Comparison of ENCODE assay signal across 8 cellular contexts in genomic region chr11:6693342-6694228, GRCh38. TPM values are rescaled to one million over a fixed set of nuclear protein-coding genes. Genes with fewer than 3 reads are reported as not detected.
A peak's percentile ranks its signal among the peaks of the same experiment; 100 is the strongest.
DNase-seq lines count a peak whose midpoint lies in the region; ATAC-seq lines count a peak whose summit lies in the region.

No MANE protein-coding gene starts in this region.

- H3K4me3 Mint-ChIP-seq in activated T-cell treated with anti-CD3 and anti-CD28 coated beads, Interleukin-2, amount 50 U/mL, for 4 hours = no peak overlapping the region

- no peaks in the 10 kb centered on the region for H3K9me3 Mint-ChIP-seq in activated T-cell treated with anti-CD3 and anti-CD28 coated beads, Interleukin-2, amount 50 U/mL, for 4 hours

- peaks cover 7% of the 10 kb centered on the region for H3K36me3 Mint-ChIP-seq in activated T-cell treated with anti-CD3 and anti-CD28 coated beads, Interleukin-2, amount 50 U/mL, for 4 hours (ENCODE audit: insufficient read depth)

- ATAC-seq in activated T-cell treated with anti-CD3 and anti-CD28 coated beads, Interleukin-2, amount 50 U/mL, for 4 hours = peak; percentile 79 to 88
- ATAC-seq in Right ventricle myocardium superior (ENCODE audit: poor library complexity) (peak; percentile 77), HG03025 (IDR thresholded peaks at IDR 0.05; ENCODE audit: low FRiP score, unreplicated experiment) (no peak), GM21717 (IDR thresholded peaks at IDR 0.05; ENCODE audit: unreplicated experiment) (no peak)

- no peaks in the 10 kb centered on the region for H3K27me3 Mint-ChIP-seq in activated T-cell treated with anti-CD3 and anti-CD28 coated beads, Interleukin-2, amount 50 U/mL, for 4 hours (ENCODE audit: low read depth)

- intact Hi-C loops in Right ventricle myocardium superior (cut with DNase I) = no loop called here

- H3K4me1 Mint-ChIP-seq in activated T-cell treated with anti-CD3 and anti-CD28 coated beads, Interleukin-2, amount 50 U/mL, for 4 hours (ENCODE audit: low read depth) = peaks cover 32% of the 10 kb centered on the region

- DNase-seq in M059J (ENCODE audit: low read depth) = peak; percentile 85
- peak; percentile 46 for DNase-seq in activated T-cell treated with anti-CD3 and anti-CD28 coated beads, Interleukin-2, amount 50 U/mL, for 4 hours
- no peak for DNase-seq in Right ventricle myocardium superior
- DNase-seq in stimulated activated CD8-positive, alpha-beta memory T cell treated with anti-CD3 and anti-CD28 coated beads, Interleukin-4, amount 100 ng/mL, for 24 hours (ENCODE audit: low read depth) = peak; percentile 25
- no peak for DNase-seq in NCI-H524 treated with DMSO at 0.1 percent for 48 hours (lab: John Stamatoyannopoulos, UW)
- DNase-seq in DMS53 treated with DMSO at 0.1 percent for 48 hours (lab: John Stamatoyannopoulos, UW; ENCODE audit: unreplicated experiment) = no peak

RNA-seq across cellular contexts. Expression of gene MRPL17, which starts 10.4 kb away (rescaled TPM):
- 125 and 132 TPM in 2 replicates for total RNA-seq in M059J (2014; rRNA removed; shearing (Covaris generic))
- 100 to 1,000 TPM; 149 to 162 (median 156) TPM for total RNA-seq in activated T-cell treated with anti-CD3 and anti-CD28 coated beads, Interleukin-2, amount 50 U/mL, for 4 hours
- 46.5 TPM for total RNA-seq in Right ventricle myocardium superior

RNA-seq across cellular contexts. Expression of gene DCHS1, which starts 38.0 kb away (rescaled TPM):
- 4.6 and 8.8 TPM in 2 replicates for total RNA-seq in M059J (2014; rRNA removed; shearing (Covaris generic))
- total RNA-seq in activated T-cell treated with anti-CD3 and anti-CD28 coated beads, Interleukin-2, amount 50 U/mL, for 4 hours = under 1 TPM; 0.28 to 0.40 (median 0.33) TPM
- total RNA-seq in Right ventricle myocardium superior = 9.6 TPM

Comparison
In these comparisons a context has a peak if more than half of its experiments do, and no peak if none do; other contexts are left out.
1. DNase-seq: peak in M059J (single experiment), activated T-cell treated with anti-CD3 and anti-CD28 coated beads, Interleukin-2, amount 50 U/mL, for 4 hours (single experiment) and stimulated activated CD8-positive, alpha-beta memory T cell treated with anti-CD3 and anti-CD28 coated beads, Interleukin-4, amount 100 ng/mL, for 24 hours (single experiment); none in Right ventricle myocardium superior (single experiment), NCI-H524 treated with DMSO at 0.1 percent for 48 hours (single experiment) and DMS53 treated with DMSO at 0.1 percent for 48 hours (single experiment).
2. ATAC-seq: peak in activated T-cell treated with anti-CD3 and anti-CD28 coated beads, Interleukin-2, amount 50 U/mL, for 4 hours (2 of 2) and Right ventricle myocardium superior (single experiment); none in HG03025 (single experiment) and GM21717 (single experiment).